In the genomic region with DNA sequence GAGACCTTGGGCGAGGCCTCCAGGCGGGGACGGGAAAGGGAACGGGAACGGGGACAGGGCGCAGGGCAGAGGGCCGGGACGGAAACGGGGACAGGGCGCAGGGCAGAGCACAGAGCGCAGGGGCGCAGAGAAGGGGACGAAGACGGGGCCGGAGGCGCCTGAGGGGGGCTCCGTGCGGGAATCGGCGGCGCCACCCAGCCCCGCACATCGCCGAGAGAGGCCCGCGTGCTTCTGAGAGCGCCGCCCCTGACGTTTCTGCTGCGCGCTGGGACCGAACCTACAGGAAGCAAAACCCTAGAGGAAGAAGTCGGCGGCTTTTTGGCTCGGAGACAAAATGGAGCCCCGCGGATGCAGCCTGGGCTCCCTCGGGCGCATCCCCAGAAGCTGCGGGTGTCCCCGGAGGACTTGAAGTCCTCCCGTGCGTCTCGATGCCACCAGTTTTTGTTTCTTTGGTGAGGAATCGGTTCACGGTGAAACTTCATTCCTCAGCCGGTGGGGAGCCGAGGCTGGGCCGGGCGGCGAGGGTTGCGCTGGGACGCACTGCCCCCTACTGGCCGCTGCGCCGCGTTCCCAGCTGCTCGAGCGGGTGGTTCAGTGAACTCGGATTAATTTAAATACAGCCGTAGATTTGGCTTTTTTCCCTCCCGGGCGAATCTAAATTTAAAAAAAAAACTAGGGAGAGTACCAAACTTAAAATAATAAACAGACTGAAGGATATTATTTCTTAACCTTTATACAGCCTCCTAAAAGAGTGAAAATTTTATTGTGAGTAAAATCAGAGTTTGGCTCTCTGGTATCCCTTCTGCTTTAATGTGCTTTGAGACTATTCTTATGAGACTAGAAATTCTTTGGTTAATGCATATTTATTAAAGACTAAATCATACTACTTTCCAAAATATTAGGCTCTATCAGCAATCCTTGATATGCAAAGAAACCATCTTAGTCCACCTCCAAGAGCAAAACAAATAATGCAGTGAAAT, we compare ENCODE assay signal across 8 cellular contexts.
DNase-seq lines count a peak whose midpoint lies in the region; ATAC-seq and TF ChIP-seq lines count a peak whose summit lies in the region.

No MANE protein-coding gene starts in this region.

- peak; percentile 93 for TF ChIP-seq CTCF in AG04449 (IDR thresholded peaks at IDR 0.05; ENCODE audit: insufficient read depth, low read length, missing control alignments)

- peak overlapping the region; percentile 46 for H3K27ac ChIP-seq in effector memory CD4-positive, alpha-beta T cell (ENCODE audit: insufficient read depth, low read length, poor library complexity, severe bottlenecking)

- POLR2A ChIA-PET in AG04449 (lab: Yijun Ruan, JAX), result no interaction called here

- no peaks in the 10 kb centered on the region for H3K4me1 ChIP-seq in effector memory CD4-positive, alpha-beta T cell (ENCODE audit: control insufficient read depth, insufficient read depth, low read length, poor library complexity, severe bottlenecking)

- DNase-seq in AG04449 (ENCODE audit: low read depth, low spot score) (no peak), NCI-H2227 (lab: John Stamatoyannopoulos, UW; ENCODE audit: unreplicated experiment) (peak; percentile 64), medulla oblongata (ENCODE audit: extremely low spot score) (peak; percentile 86)
- peak; percentile 88 for DNase-seq in activated CD8-positive, alpha-beta memory T cell treated with anti-CD3 and anti-CD28 coated beads for 24 hours
- peak; percentile 9 to 28 (median 9) for DNase-seq in effector memory CD4-positive, alpha-beta T cell
- peak; percentile 30 to 71 (median 42) for DNase-seq in stimulated activated CD4-positive, alpha-beta T cell treated with anti-CD3 and anti-CD28 coated beads, TNF-alpha, amount 100 ng/mL, for 24 hours (ENCODE audit: low read depth in 3 of 3)

- H3K27me3 ChIP-seq in effector memory CD4-positive, alpha-beta T cell (replicated peaks; ENCODE audit: control insufficient read depth, insufficient read depth, low read length, poor library complexity, severe bottlenecking), result no peaks in the 10 kb centered on the region

- CTCF ChIA-PET in AG04449 (lab: Yijun Ruan, JAX), result interaction anchor here (1.0 to 1.9 kb wide), 3 partner anchors 10 to 14 kb away, joined by 4 to 5 read pairs (median 4); no protein-coding TSS in a partner anchor

- peak overlapping the region; percentile 64 for H3K4me3 ChIP-seq in AG04449 (ENCODE audit: low read depth, low read length)
- H3K4me3 ChIP-seq in effector memory CD4-positive, alpha-beta T cell (ENCODE audit: insufficient read depth, low read depth, low read length, poor library complexity, severe bottlenecking), result peak overlapping the region; percentile 66

- no peaks in the 10 kb centered on the region for H3K36me3 ChIP-seq in effector memory CD4-positive, alpha-beta T cell (ENCODE audit: control insufficient read depth, insufficient read depth, low read length)

- ATAC-seq in GM18502 (IDR thresholded peaks at IDR 0.05; ENCODE audit: poor library complexity, unreplicated experiment) (peak; percentile 92), HG02981 (IDR thresholded peaks at IDR 0.05; ENCODE audit: unreplicated experiment) (peak; percentile 91)

- no peaks in the 10 kb centered on the region for H3K9me3 ChIP-seq in effector memory CD4-positive, alpha-beta T cell (ENCODE audit: control insufficient read depth, low read length)
